Comparison of ENCODE assay signal across 9 cellular contexts in the genomic region with DNA sequence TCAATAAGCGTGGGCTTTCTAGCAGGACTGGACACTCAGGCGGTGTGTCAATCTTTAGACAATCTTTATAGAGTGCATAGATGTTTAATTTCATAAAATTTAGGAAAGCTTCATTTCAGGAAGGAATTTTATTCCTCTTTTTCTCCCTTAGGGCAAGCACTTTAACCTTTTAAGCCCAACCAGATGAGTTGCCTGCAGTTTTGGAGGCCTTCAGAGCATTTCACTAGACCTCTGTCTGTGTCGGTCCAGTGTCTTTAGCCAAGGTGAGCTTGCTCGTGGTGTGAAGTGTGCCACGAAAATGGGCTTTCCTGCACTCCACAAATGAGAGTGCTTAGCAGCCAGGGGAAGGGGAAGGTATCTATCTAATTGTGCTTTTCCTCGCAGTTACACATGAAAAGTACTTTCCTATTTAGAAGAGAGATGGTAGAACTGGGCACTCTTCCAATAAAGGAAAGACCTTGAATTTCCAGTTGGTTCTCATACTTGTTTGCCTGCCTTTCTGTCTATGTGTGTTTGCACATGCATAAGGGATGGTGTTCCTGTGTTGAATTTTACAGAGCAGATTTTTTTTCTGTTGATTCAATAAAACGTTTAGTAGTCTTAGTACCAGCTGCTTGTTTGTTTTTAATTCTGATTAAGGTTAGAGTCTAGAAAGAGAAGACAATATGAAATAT. TPM values are rescaled to one million over a fixed set of nuclear protein-coding genes. Genes with fewer than 3 reads are reported as not detected.
DNase-seq lines count a peak whose midpoint lies in the region; ATAC-seq, FAIRE-seq and TF ChIP-seq lines count a peak whose summit lies in the region.
"Had no signal": no experiment of that assay in that cellular context is flagged by ENCODE, and none has a peak within 500 bp of the region (broad histone marks: within the 10 kb centered on the region; RNA-seq: fewer than 3 reads in every experiment).

No MANE protein-coding gene starts in this region.

- H3K4me3 Mint-ChIP-seq in activated naive CD8-positive, alpha-beta T cell treated with anti-CD3 and anti-CD28 coated beads, Interleukin-2, amount 10 ng/mL, durations not matched to agents 7 days and 5 days: peak overlapping the region; percentile 92
- peak overlapping the region; percentile 96 for H3K4me3 Mint-ChIP-seq in mesothelial cell of epicardium

- TF ChIP-seq CTCF in A549 (IDR thresholded peaks at IDR 0.05) (no peak), mesothelial cell of epicardium (IDR thresholded peaks at IDR 0.05; ENCODE audit: unreplicated experiment) (no peak)

- H3K27ac Mint-ChIP-seq in activated naive CD8-positive, alpha-beta T cell treated with anti-CD3 and anti-CD28 coated beads, Interleukin-2, amount 10 ng/mL, durations not matched to agents 7 days and 5 days: no peak overlapping the region
- H3K27ac Mint-ChIP-seq in mesothelial cell of epicardium: peak overlapping the region; percentile 97

- CTCF ChIA-PET in A549 (lab: Yijun Ruan, JAX): no interaction called here

- H3K27me3 Mint-ChIP-seq in activated naive CD8-positive, alpha-beta T cell treated with anti-CD3 and anti-CD28 coated beads, Interleukin-2, amount 10 ng/mL, durations not matched to agents 7 days and 5 days: peaks cover 18% of the 10 kb centered on the region
- H3K27me3 Mint-ChIP-seq in mesothelial cell of epicardium (ENCODE audit: low read depth): no peaks in the 10 kb centered on the region

- no peaks in the 10 kb centered on the region for H3K27me3 ChIP-seq in HUES48 (ENCODE audit: control insufficient read depth, insufficient read depth, low read length)
- H3K27me3 ChIP-seq: adrenal gland had no signal

- no peaks in the 10 kb centered on the region for H3K4me1 Mint-ChIP-seq in activated naive CD8-positive, alpha-beta T cell treated with anti-CD3 and anti-CD28 coated beads, Interleukin-2, amount 10 ng/mL, durations not matched to agents 7 days and 5 days
- peaks cover 4% of the 10 kb centered on the region for H3K4me1 Mint-ChIP-seq in mesothelial cell of epicardium

- no peak overlapping the region for H3K27ac ChIP-seq in A549
- H3K27ac ChIP-seq in HUES48 (ENCODE audit: low read depth, low read length): no peak overlapping the region

- DNase-seq in A549 (ENCODE audit: low read depth in 1 of 2, low spot score in 1 of 2) (no peak), mesothelial cell of epicardium (ENCODE audit: low spot score in 2 of 2, unreplicated experiment in 2 of 2) (no peak), A172 (ENCODE audit: low spot score) (no peak), NCI-H2227 treated with DMSO at 0.1 percent for 48 hours (lab: John Stamatoyannopoulos, UW) (no peak), NCI-H446 treated with DMSO at 0.1 percent for 48 hours (lab: John Stamatoyannopoulos, UW) (no peak)
- DNase-seq in activated naive CD8-positive, alpha-beta T cell treated with anti-CD3 and anti-CD28 coated beads, Interleukin-2, amount 10 ng/mL, durations not matched to agents 7 days and 5 days: no peak

- H3K4me3 ChIP-seq in A549 (peak overlapping the region; percentile 68), HUES48 (ENCODE audit: low read depth, low read length) (peak overlapping the region; percentile 84)

- no peak for TF ChIP-seq RAD21 in A549 (conservative IDR thresholded peaks at IDR 0.05 in 1 of 2, IDR thresholded peaks at IDR 0.05 in 1 of 2)

- H3K36me3 Mint-ChIP-seq in activated naive CD8-positive, alpha-beta T cell treated with anti-CD3 and anti-CD28 coated beads, Interleukin-2, amount 10 ng/mL, durations not matched to agents 7 days and 5 days: peaks cover 13% of the 10 kb centered on the region
- no peaks in the 10 kb centered on the region for H3K36me3 Mint-ChIP-seq in mesothelial cell of epicardium

- H3K36me3 ChIP-seq in HUES48 (ENCODE audit: control insufficient read depth, insufficient read depth, low read length): peaks cover 19% of the 10 kb centered on the region
- H3K36me3 ChIP-seq: adrenal gland had no signal

- FAIRE-seq in A549 (lab: Jason Lieb, UNC): no peak

- POLR2A ChIA-PET in A549 (lab: Yijun Ruan, JAX): no interaction called here
- POLR2A ChIA-PET in activated naive CD8-positive, alpha-beta T cell treated with anti-CD3 and anti-CD28 coated beads, Interleukin-2, amount 10 ng/mL, durations not matched to agents 7 days and 5 days (lab: Charles Lee): no interaction called here

- no peak for TF ChIP-seq POLR2A in A549 (IDR thresholded peaks at IDR 0.05; ENCODE audit: low read length)

- peak overlapping the region; percentile 82 for H3K4me2 ChIP-seq in A549

- 71% methylated on average over 7 of the region's 7 CpGs for WGBS in A549 (ENCODE audit: missing lambda C conversion rate)

- H3K9me3 Mint-ChIP-seq in activated naive CD8-positive, alpha-beta T cell treated with anti-CD3 and anti-CD28 coated beads, Interleukin-2, amount 10 ng/mL, durations not matched to agents 7 days and 5 days: peaks cover 11% of the 10 kb centered on the region
- peaks cover 4% of the 10 kb centered on the region for H3K9me3 Mint-ChIP-seq in mesothelial cell of epicardium

- ATAC-seq in A549 (no peak), HG03571 (IDR thresholded peaks at IDR 0.05; ENCODE audit: unreplicated experiment) (no peak)
- ATAC-seq in activated naive CD8-positive, alpha-beta T cell treated with anti-CD3 and anti-CD28 coated beads, Interleukin-2, amount 10 ng/mL, durations not matched to agents 7 days and 5 days (ENCODE audit: low read depth): no peak

- no peaks in the 10 kb centered on the region for H3K4me1 ChIP-seq in A549
- H3K4me1 ChIP-seq in HUES48 (ENCODE audit: control insufficient read depth, insufficient read depth, low read length): no peaks in the 10 kb centered on the region

- TF ChIP-seq EP300 in A549 (IDR thresholded peaks at IDR 0.05): no peak

- H3K9me3 ChIP-seq in A549: no peaks in the 10 kb centered on the region
- H3K9me3 ChIP-seq in HUES48 (ENCODE audit: control insufficient read depth, insufficient read depth, low read length): peaks cover 5% of the 10 kb centered on the region; the same call in 1 of the 2 replicates
- H3K9me3 ChIP-seq: adrenal gland had no signal

- H3K9ac ChIP-seq in HUES48 (ENCODE audit: low read depth, low read length): no peak overlapping the region

TF ChIP-seq in A549, 52 proteins besides CTCF, POLR2A, EP300 and RAD21:
- TF ChIP-seq BCL3 (IDR thresholded peaks at IDR 0.05): no peak
- TF ChIP-seq, protein P1, sequence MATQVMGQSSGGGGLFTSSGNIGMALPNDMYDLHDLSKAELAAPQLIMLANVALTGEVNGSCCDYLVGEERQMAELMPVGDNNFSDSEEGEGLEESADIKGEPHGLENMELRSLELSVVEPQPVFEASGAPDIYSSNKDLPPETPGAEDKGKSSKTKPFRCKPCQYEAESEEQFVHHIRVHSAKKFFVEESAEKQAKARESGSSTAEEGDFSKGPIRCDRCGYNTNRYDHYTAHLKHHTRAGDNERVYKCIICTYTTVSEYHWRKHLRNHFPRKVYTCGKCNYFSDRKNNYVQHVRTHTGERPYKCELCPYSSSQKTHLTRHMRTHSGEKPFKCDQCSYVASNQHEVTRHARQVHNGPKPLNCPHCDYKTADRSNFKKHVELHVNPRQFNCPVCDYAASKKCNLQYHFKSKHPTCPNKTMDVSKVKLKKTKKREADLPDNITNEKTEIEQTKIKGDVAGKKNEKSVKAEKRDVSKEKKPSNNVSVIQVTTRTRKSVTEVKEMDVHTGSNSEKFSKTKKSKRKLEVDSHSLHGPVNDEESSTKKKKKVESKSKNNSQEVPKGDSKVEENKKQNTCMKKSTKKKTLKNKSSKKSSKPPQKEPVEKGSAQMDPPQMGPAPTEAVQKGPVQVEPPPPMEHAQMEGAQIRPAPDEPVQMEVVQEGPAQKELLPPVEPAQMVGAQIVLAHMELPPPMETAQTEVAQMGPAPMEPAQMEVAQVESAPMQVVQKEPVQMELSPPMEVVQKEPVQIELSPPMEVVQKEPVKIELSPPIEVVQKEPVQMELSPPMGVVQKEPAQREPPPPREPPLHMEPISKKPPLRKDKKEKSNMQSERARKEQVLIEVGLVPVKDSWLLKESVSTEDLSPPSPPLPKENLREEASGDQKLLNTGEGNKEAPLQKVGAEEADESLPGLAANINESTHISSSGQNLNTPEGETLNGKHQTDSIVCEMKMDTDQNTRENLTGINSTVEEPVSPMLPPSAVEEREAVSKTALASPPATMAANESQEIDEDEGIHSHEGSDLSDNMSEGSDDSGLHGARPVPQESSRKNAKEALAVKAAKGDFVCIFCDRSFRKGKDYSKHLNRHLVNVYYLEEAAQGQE (IDR thresholded peaks at IDR 0.05): peak; percentile 64; the same call in 1 of the 2 replicates

RNA-seq across cellular contexts. Expression of gene FEZF2, which starts 53.6 kb away (rescaled TPM):
- polyA plus RNA-seq in A549 (2011; rRNA removed) (not detected in 2 replicates), A549 (2017; fragmentation: RNase III; extraction: RNeasy Plus Mini Kit Qiagen cat#74134 plus additional on column Dnase treatment) (not detected in 3 replicates)
- polyA plus RNA-seq in A549 (2012; cell fraction: cytosol; rRNA removed): not detected in 2 replicates
- not detected in 2 replicates for polyA plus RNA-seq in A549 (2012; cell fraction: nucleus; rRNA removed)
- polyA minus RNA-seq in A549 (2011; rRNA and poly(A)+ RNA removed): not detected in 2 replicates
- total RNA-seq in activated naive CD8-positive, alpha-beta T cell treated with anti-CD3 and anti-CD28 coated beads, Interleukin-2, amount 10 ng/mL, durations not matched to agents 7 days and 5 days: not detected
- total RNA-seq in mesothelial cell of epicardium: not detected in 3 replicates
- total RNA-seq in A172 (2014; rRNA removed; shearing (Covaris generic)): not detected in 2 replicates
- total RNA-seq: adrenal gland had no signal
- polyA plus RNA-seq: adrenal gland had no signal
